In the genomic region with DNA sequence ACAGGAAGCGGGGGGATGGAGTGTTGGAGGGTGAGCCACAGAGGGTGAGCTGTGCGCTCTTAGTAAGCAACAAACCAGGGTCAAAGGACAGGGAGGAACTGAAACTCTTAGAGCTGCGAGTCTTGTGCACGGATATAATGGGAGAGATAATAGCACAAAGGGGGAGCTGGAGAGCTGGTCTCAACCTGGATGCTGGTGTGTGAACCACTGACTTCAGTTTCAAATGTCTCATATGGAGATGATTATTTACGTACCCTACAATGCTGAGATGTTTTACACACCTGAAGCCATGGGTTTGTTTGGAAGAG, we compare ENCODE assay signal across 8 cellular contexts. TPM values are rescaled to one million over a fixed set of nuclear protein-coding genes. Genes with fewer than 3 reads are reported as not detected.
DNase-seq lines count a peak whose midpoint lies in the region; ATAC-seq and TF ChIP-seq lines count a peak whose summit lies in the region.

No MANE protein-coding gene starts in this region.

- no peak overlapping the region for H3K4me3 Mint-ChIP-seq in type B pancreatic cell
- H3K4me3 Mint-ChIP-seq in activated T-helper 2 cell treated with anti-CD3 and anti-CD28 coated beads, Interferon-gamma antibody, Interleukin-2, Interleukin-4, amounts not matched to agents 10 μg/mL and 5 μg/mL and 100 μg/mL, durations not matched to agents 14 hours and 24 hours and 36 hours (ENCODE audit: low read depth): no peak overlapping the region

- intact Hi-C loops in activated T-helper 2 cell treated with anti-CD3 and anti-CD28 coated beads, Interferon-gamma antibody, Interleukin-2, Interleukin-4, amounts not matched to agents 10 μg/mL and 5 μg/mL and 100 μg/mL, durations not matched to agents 14 hours and 24 hours and 36 hours (cut with micrococcal nuclease): loop anchor here (10.0 kb wide), 1 partner anchor 302 kb away; no protein-coding TSS in a partner anchor

- H3K27me3 Mint-ChIP-seq in type B pancreatic cell: peaks cover 15% of the 10 kb centered on the region
- peaks cover 7% of the 10 kb centered on the region for H3K27me3 Mint-ChIP-seq in activated T-helper 2 cell treated with anti-CD3 and anti-CD28 coated beads, Interferon-gamma antibody, Interleukin-2, Interleukin-4, amounts not matched to agents 10 μg/mL and 5 μg/mL and 100 μg/mL, durations not matched to agents 14 hours and 24 hours and 36 hours (ENCODE audit: low read depth)

- no peaks in the 10 kb centered on the region for H3K9me3 Mint-ChIP-seq in type B pancreatic cell
- H3K9me3 Mint-ChIP-seq in activated T-helper 2 cell treated with anti-CD3 and anti-CD28 coated beads, Interferon-gamma antibody, Interleukin-2, Interleukin-4, amounts not matched to agents 10 μg/mL and 5 μg/mL and 100 μg/mL, durations not matched to agents 14 hours and 24 hours and 36 hours: no peaks in the 10 kb centered on the region

- TF ChIP-seq CTCF in fibroblast of pulmonary artery (IDR thresholded peaks at IDR 0.05; ENCODE audit: low read length, missing control alignments): no peak
- TF ChIP-seq CTCF in type B pancreatic cell (conservative IDR thresholded peaks at IDR 0.05): no peak

- DNase-seq in H7 (peak; percentile 67), Kasumi-1 (lab: John Stamatoyannopoulos, UW) (peak; percentile 4 to 5), fibroblast of pulmonary artery (ENCODE audit: low read depth) (peak; percentile 10), type B pancreatic cell (ENCODE audit: extremely low spot score, unreplicated experiment) (no peak), DMS153 (lab: John Stamatoyannopoulos, UW) (no peak)
- DNase-seq in activated CD4-positive, alpha-beta T cell treated with anti-CD3 and anti-CD28 coated beads for 48 hours: no peak
- no peak for DNase-seq in activated T-helper 2 cell treated with anti-CD3 and anti-CD28 coated beads, Interferon-gamma antibody, Interleukin-2, Interleukin-4, amounts not matched to agents 10 μg/mL and 5 μg/mL and 100 μg/mL, durations not matched to agents 14 hours and 24 hours and 36 hours (ENCODE audit: low spot score)

- H3K4me3 ChIP-seq in H7 (ENCODE audit: insufficient read depth, low read depth, low read length): no peak overlapping the region
- no peak overlapping the region for H3K4me3 ChIP-seq in fibroblast of pulmonary artery (replicated peaks; ENCODE audit: low read depth, low read length)

- no peak overlapping the region for H3K27ac Mint-ChIP-seq in type B pancreatic cell
- no peak overlapping the region for H3K27ac Mint-ChIP-seq in activated T-helper 2 cell treated with anti-CD3 and anti-CD28 coated beads, Interferon-gamma antibody, Interleukin-2, Interleukin-4, amounts not matched to agents 10 μg/mL and 5 μg/mL and 100 μg/mL, durations not matched to agents 14 hours and 24 hours and 36 hours

- peak; percentile 100 for ATAC-seq in GM18502 (IDR thresholded peaks at IDR 0.05; ENCODE audit: poor library complexity, unreplicated experiment)

- H3K27me3 ChIP-seq in H7 (ENCODE audit: control insufficient read depth, insufficient read depth, low read length): no peaks in the 10 kb centered on the region

- H3K36me3 ChIP-seq in H7 (replicated peaks; ENCODE audit: control insufficient read depth, insufficient read depth, low read length): no peaks in the 10 kb centered on the region

- H3K36me3 Mint-ChIP-seq in type B pancreatic cell: no peaks in the 10 kb centered on the region
- no peaks in the 10 kb centered on the region for H3K36me3 Mint-ChIP-seq in activated T-helper 2 cell treated with anti-CD3 and anti-CD28 coated beads, Interferon-gamma antibody, Interleukin-2, Interleukin-4, amounts not matched to agents 10 μg/mL and 5 μg/mL and 100 μg/mL, durations not matched to agents 14 hours and 24 hours and 36 hours (ENCODE audit: low read depth)

- H3K4me1 Mint-ChIP-seq in type B pancreatic cell (ENCODE audit: unreplicated experiment): peaks cover 4% of the 10 kb centered on the region
- peaks cover 1% of the 10 kb centered on the region for H3K4me1 Mint-ChIP-seq in activated T-helper 2 cell treated with anti-CD3 and anti-CD28 coated beads, Interferon-gamma antibody, Interleukin-2, Interleukin-4, amounts not matched to agents 10 μg/mL and 5 μg/mL and 100 μg/mL, durations not matched to agents 14 hours and 24 hours and 36 hours (ENCODE audit: low read depth)

RNA-seq across cellular contexts. Expression of gene PTGR3, which starts 35.9 kb away (rescaled TPM):
- 16.1 and 18.1 TPM in 2 replicates for total RNA-seq in H7 (2014; rRNA removed; shearing (Covaris generic))
- total RNA-seq in type B pancreatic cell (ENCODE audit: low replicate concordance): 25.4 and 86.7 TPM in 2 replicates
- 26.0 and 28.6 TPM in 2 replicates for total RNA-seq in activated T-helper 2 cell treated with anti-CD3 and anti-CD28 coated beads, Interferon-gamma antibody, Interleukin-2, Interleukin-4, amounts not matched to agents 10 μg/mL and 5 μg/mL and 100 μg/mL, durations not matched to agents 14 hours and 24 hours and 36 hours

RNA-seq across cellular contexts. Expression of gene TSHZ1, which starts 37.5 kb away (rescaled TPM):
- total RNA-seq in H7 (2014; rRNA removed; shearing (Covaris generic)): 4.6 and 8.2 TPM in 2 replicates
- total RNA-seq in type B pancreatic cell (ENCODE audit: low replicate concordance): 21.8 and 79.9 TPM in 2 replicates
- total RNA-seq in activated T-helper 2 cell treated with anti-CD3 and anti-CD28 coated beads, Interferon-gamma antibody, Interleukin-2, Interleukin-4, amounts not matched to agents 10 μg/mL and 5 μg/mL and 100 μg/mL, durations not matched to agents 14 hours and 24 hours and 36 hours: 11.5 and 12.0 TPM in 2 replicates

Comparison
In these comparisons a context has a peak if more than half of its experiments do, and no peak if none do; other contexts are left out.
1. DNase-seq: peak in H7 (single experiment), Kasumi-1 (2 of 2) and fibroblast of pulmonary artery (single experiment); none in activated CD4-positive, alpha-beta T cell treated with anti-CD3 and anti-CD28 coated beads for 48 hours (single experiment), type B pancreatic cell (single experiment), DMS153 (single experiment) and activated T-helper 2 cell treated with anti-CD3 and anti-CD28 coated beads, Interferon-gamma antibody, Interleukin-2, Interleukin-4, amounts not matched to agents 10 μg/mL and 5 μg/mL and 100 μg/mL, durations not matched to agents 14 hours and 24 hours and 36 hours (single experiment).